In the genomic region with DNA sequence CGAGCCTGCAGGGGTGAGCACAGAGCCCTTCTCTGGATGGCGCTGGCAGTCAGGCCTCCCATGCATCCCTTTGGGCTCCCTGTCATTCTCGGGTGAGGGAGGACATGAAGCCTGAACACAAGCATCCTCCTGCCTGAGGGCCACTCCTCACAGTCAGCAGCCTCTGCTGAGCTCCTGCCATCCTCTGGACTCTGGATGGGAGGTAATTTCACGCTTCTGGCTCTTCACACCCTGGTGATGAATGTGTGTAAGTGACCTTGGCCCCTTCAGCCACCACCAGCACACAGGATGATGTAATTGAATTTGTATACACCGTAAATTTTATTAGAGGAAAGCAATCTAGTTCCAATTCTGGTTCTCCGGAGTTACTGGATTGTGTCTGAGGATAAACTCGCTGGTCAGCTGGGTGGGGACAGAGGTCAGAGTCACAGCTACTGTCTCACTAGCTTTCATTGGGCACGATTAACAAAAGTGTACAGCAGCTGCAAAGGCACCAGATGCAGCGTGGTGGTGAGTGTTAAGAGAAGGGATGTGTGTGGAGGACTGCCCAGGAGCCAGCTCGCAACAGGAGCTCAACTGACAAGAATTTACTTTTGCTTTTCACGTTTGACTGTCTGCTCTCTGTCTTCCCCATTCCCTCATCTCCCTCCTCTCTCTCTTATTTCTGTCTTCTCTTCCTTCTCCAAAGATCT, we compare ENCODE assay signal across 27 cellular contexts.
DNase-seq lines count a peak whose midpoint lies in the region; ATAC-seq, FAIRE-seq and TF ChIP-seq lines count a peak whose summit lies in the region.
"Had no signal": no experiment of that assay in that cellular context is flagged by ENCODE, and none has a peak within 500 bp of the region (broad histone marks: within the 10 kb centered on the region; RNA-seq: fewer than 3 reads in every experiment).

No MANE protein-coding gene starts in this region.

- H2BK15ac ChIP-seq in mesendoderm (replicated peaks; ENCODE audit: low read depth), result no peak overlapping the region

- H3K27me3 ChIP-seq in SK-N-SH (ENCODE audit: insufficient read depth) (no peaks in the 10 kb centered on the region), mesendoderm (ENCODE audit: insufficient read depth, low read length, poor library complexity) (no peaks in the 10 kb centered on the region), small intestine (ENCODE audit: control insufficient read depth in 2 of 2, insufficient read depth in 2 of 2, low read length in 2 of 2) (no peaks in the 10 kb centered on the region)
- H3K27me3 ChIP-seq: body of pancreas, esophagus squamous epithelium, gastrocnemius medialis, pancreas, suprapubic skin, vagina had no signal

- no peaks in the 10 kb centered on the region for H3F3A ChIP-seq in SK-N-SH (replicated peaks; ENCODE audit: insufficient read depth)

- H3K23ac ChIP-seq in mesendoderm (ENCODE audit: low read length), result no peak overlapping the region

- ATAC-seq in SK-N-SH treated with all-trans-retinoic acid at 6 μM for 48 hours (no peak), HG03442 (IDR thresholded peaks at IDR 0.05; ENCODE audit: unreplicated experiment) (no peak), HG03097 (IDR thresholded peaks at IDR 0.05; ENCODE audit: low FRiP score, unreplicated experiment) (no peak)
- ATAC-seq: activated naive CD8-positive, alpha-beta T cell treated with anti-CD3 and anti-CD28 coated beads, Interleukin-2, amount 50 U/mL, for 24 hours; body of pancreas; gastrocnemius medialis; WTC11 had no signal

- 6% methylated on average over 10 of the region's 11 CpGs for WGBS in SK-N-SH (ENCODE audit: low lambda C conversion rate)
- no CpG with 5 or more reads among the region's 11 CpGs for WGBS in mesendoderm (ENCODE audit: extremely low coverage, insufficient coverage, low lambda C conversion rate)
- WGBS in small intestine, 3 donors, result 17 to 38% (median 33%) methylated on average over 11 of the region's 11 CpGs

- H3K9ac ChIP-seq in SK-N-SH, result no peak overlapping the region
- no peak overlapping the region for H3K9ac ChIP-seq in mesendoderm (ENCODE audit: low read length)

- no peak for TF ChIP-seq EP300 in SK-N-SH (IDR thresholded peaks at IDR 0.05; ENCODE audit: borderline replicate concordance in 1 of 2, low read depth in 1 of 2, low read length in 1 of 2)

- H4K8ac ChIP-seq in mesendoderm (ENCODE audit: low read depth, low read length), result no peak overlapping the region

- no peak overlapping the region for H2AFZ ChIP-seq in SK-N-SH (ENCODE audit: low read depth)

- no peaks in the 10 kb centered on the region for H3K79me1 ChIP-seq in mesendoderm (ENCODE audit: low read length)

- POLR2A ChIA-PET in SK-N-SH (lab: Yijun Ruan, JAX), result interaction anchor here (0.6 kb wide), 1 partner anchor 17 kb away, joined by 3 read pairs; no protein-coding TSS in a partner anchor

- no peak overlapping the region for H2AK5ac ChIP-seq in mesendoderm (ENCODE audit: low read length)

- H3K4me3 ChIP-seq in SK-N-SH (ENCODE audit: low read depth in 2 of 2, low read length in 1 of 2) (no peak overlapping the region), mesendoderm (ENCODE audit: low read length) (no peak overlapping the region), small intestine (ENCODE audit: low read depth in 1 of 2, low read length in 2 of 2) (no peak overlapping the region)
- H3K4me3 ChIP-seq: body of pancreas, esophagus squamous epithelium, gastrocnemius medialis, pancreas, SK-N-MC, suprapubic skin, vagina had no signal

- no peak for TF ChIP-seq CTCF in SK-N-SH (IDR thresholded peaks at IDR 0.05)

- H3K36me3 ChIP-seq in SK-N-SH (replicated peaks in 1 of 2; ENCODE audit: control insufficient read depth in 1 of 2, insufficient read depth in 2 of 2, low read length in 1 of 2) (no peaks in the 10 kb centered on the region), mesendoderm (ENCODE audit: control insufficient read depth, insufficient read depth, low read length) (no peaks in the 10 kb centered on the region), small intestine (ENCODE audit: control insufficient read depth in 2 of 2, insufficient read depth in 2 of 2, low read length in 2 of 2) (no peaks in the 10 kb centered on the region)
- H3K36me3 ChIP-seq: esophagus squamous epithelium, gastrocnemius medialis, pancreas, suprapubic skin, vagina had no signal

- H3K4me1 ChIP-seq in SK-N-SH (ENCODE audit: control insufficient read depth in 1 of 2, insufficient read depth in 2 of 2, low read depth in 1 of 2, low read length in 1 of 2) (peaks cover 0 to 13% of the 10 kb centered on the region in 2 experiments; a peak in 1 of 4 replicates), mesendoderm (ENCODE audit: control insufficient read depth, low read depth, low read length) (no peaks in the 10 kb centered on the region), small intestine (ENCODE audit: control insufficient read depth in 2 of 2, insufficient read depth in 1 of 2, low read depth in 1 of 2, low read length in 1 of 2) (no peaks in the 10 kb centered on the region)
- H3K4me1 ChIP-seq: esophagus squamous epithelium, gastrocnemius medialis, pancreas, suprapubic skin, vagina had no signal

- H3K4ac ChIP-seq in mesendoderm (ENCODE audit: low read depth, low read length), result no peak overlapping the region

- no peak overlapping the region for H3K18ac ChIP-seq in mesendoderm (ENCODE audit: low read length)

- H3K27ac ChIP-seq in SK-N-SH (ENCODE audit: low read depth in 2 of 2, low read length in 1 of 2) (peak overlapping the region in 1 of 2 experiments; percentile 17; a peak in 1 of 4 replicates), mesendoderm (ENCODE audit: low read depth, low read length) (no peak overlapping the region), small intestine (ENCODE audit: low read depth in 1 of 2, low read length in 1 of 2) (no peak overlapping the region)
- H3K27ac ChIP-seq: body of pancreas, esophagus squamous epithelium, gastrocnemius medialis, pancreas, SK-N-MC, suprapubic skin, vagina had no signal

- H3K9me3 ChIP-seq in SK-N-SH, result no peaks in the 10 kb centered on the region
- no peaks in the 10 kb centered on the region for H3K9me3 ChIP-seq in small intestine (ENCODE audit: control insufficient read depth, low read depth)
- H3K9me3 ChIP-seq: body of pancreas, esophagus squamous epithelium, gastrocnemius medialis, pancreas, suprapubic skin, vagina had no signal

- no peaks in the 10 kb centered on the region for H3K9me2 ChIP-seq in SK-N-SH

- TF ChIP-seq RAD21 in SK-N-SH (IDR thresholded peaks at IDR 0.05; ENCODE audit: low read length), result peak; percentile 15; the same call in 1 of the 2 replicates

- H2BK5ac ChIP-seq in mesendoderm (ENCODE audit: low read length), result no peak overlapping the region

- DNase-seq in SK-N-SH (peak; percentile 37), SW480 (ENCODE audit: low spot score) (peak; percentile 14), mesendoderm (peak; percentile 48), small intestine (peak; percentile 1), AG20443 (ENCODE audit: low spot score) (no peak)
- DNase-seq: activated CD4-positive, alpha-beta memory T cell treated with anti-CD3 and anti-CD28 coated beads for 36 hours; activated effector memory CD4-positive, alpha-beta T cell treated with anti-CD3 and anti-CD28 coated beads, Interleukin-2, amount 50 U/mL, for 16 hours; activated naive CD8-positive, alpha-beta T cell treated with anti-CD3 and anti-CD28 coated beads, Interleukin-2, amount 50 U/mL, for 24 hours; body of pancreas; C1 segment of cervical spinal cord; effector memory CD4-positive, alpha-beta T cell; esophagus squamous epithelium; gastrocnemius medialis; HCEC 1CT; hypothalamus; MM.1S; NCI-H1694; NK-92 treated with Interleukin-12 subunit alpha and Interleukin-12 subunit beta, amount 100 ng/mL, for 24 hours; pancreas had no signal

- H2BK120ac ChIP-seq in mesendoderm (ENCODE audit: low read depth, low read length), result no peak overlapping the region

- H3K4me2 ChIP-seq in SK-N-SH (no peak overlapping the region), mesendoderm (ENCODE audit: low read length) (no peak overlapping the region)

- H3K56ac ChIP-seq in mesendoderm (ENCODE audit: low read length), result no peak overlapping the region

- H4K20me1 ChIP-seq in SK-N-SH (ENCODE audit: insufficient read depth), result no peaks in the 10 kb centered on the region

- no peak for FAIRE-seq in small intestine (lab: Jason Lieb, UNC)
- FAIRE-seq: islet of Langerhans, pancreas had no signal

- H4K5ac ChIP-seq in mesendoderm (ENCODE audit: low read length), result no peak overlapping the region

- CTCF ChIA-PET in SK-N-SH (lab: Yijun Ruan, JAX), result interaction anchor here (0.6 to 6.6 kb wide), 13 partner anchors 8 to 676 kb away, joined by 3 to 81 read pairs (median 3); a partner anchor contains a TSS

- H3K79me2 ChIP-seq in SK-N-SH (ENCODE audit: insufficient read depth) (no peaks in the 10 kb centered on the region), mesendoderm (ENCODE audit: control insufficient read depth, insufficient read depth, low read length) (no peaks in the 10 kb centered on the region)

TF ChIP-seq in SK-N-SH, 30 proteins besides CTCF, POLR2A, EP300 and RAD21 (continues in another document):
- TF ChIP-seq RCOR1 (IDR thresholded peaks at IDR 0.05; ENCODE audit: low read length) (no peak), RFX5 (IDR thresholded peaks at IDR 0.05; ENCODE audit: low read length) (no peak), TEAD4 (IDR thresholded peaks at IDR 0.05; ENCODE audit: borderline replicate concordance, insufficient read depth) (no peak), CHD2 (IDR thresholded peaks at IDR 0.05; ENCODE audit: low read length, partially characterized antibody) (no peak)
- TF ChIP-seq, protein P1, sequence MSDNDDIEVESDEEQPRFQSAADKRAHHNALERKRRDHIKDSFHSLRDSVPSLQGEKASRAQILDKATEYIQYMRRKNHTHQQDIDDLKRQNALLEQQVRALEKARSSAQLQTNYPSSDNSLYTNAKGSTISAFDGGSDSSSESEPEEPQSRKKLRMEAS (IDR thresholded peaks at IDR 0.05; ENCODE audit: low read depth), result no peak

TF ChIP-seq in SK-N-SH treated with all-trans-retinoic acid at 6 μM for 48 hours, 23 proteins besides CTCF, POLR2A, EP300 and RAD21 (continues in another document):
- TF ChIP-seq ESRRG (CRISPR knock-in tag; IDR thresholded peaks at IDR 0.05), result no peak
- TF ChIP-seq ISL1 (CRISPR knock-in tag; IDR thresholded peaks at IDR 0.05), result no peak
- TF ChIP-seq GLIS3 (CRISPR knock-in tag; IDR thresholded peaks at IDR 0.05), result no peak
- no peak for TF ChIP-seq ZC3H10 (CRISPR knock-in tag; IDR thresholded peaks at IDR 0.05)
- TF ChIP-seq ARNTL (CRISPR knock-in tag; IDR thresholded peaks at IDR 0.05; ENCODE audit: borderline replicate concordance, low read depth), result no peak
- TF ChIP-seq RARB (CRISPR knock-in tag; IDR thresholded peaks at IDR 0.05), result no peak
- no peak for TF ChIP-seq ZFP3 (CRISPR knock-in tag; IDR thresholded peaks at IDR 0.05)
- no peak for TF ChIP-seq BACH2 (CRISPR knock-in tag; IDR thresholded peaks at IDR 0.05; ENCODE audit: borderline replicate concordance)
- no peak for TF ChIP-seq ZNF565 (CRISPR knock-in tag; conservative IDR thresholded peaks at IDR 0.05; ENCODE audit: low read depth)
